In the genomic region with DNA sequence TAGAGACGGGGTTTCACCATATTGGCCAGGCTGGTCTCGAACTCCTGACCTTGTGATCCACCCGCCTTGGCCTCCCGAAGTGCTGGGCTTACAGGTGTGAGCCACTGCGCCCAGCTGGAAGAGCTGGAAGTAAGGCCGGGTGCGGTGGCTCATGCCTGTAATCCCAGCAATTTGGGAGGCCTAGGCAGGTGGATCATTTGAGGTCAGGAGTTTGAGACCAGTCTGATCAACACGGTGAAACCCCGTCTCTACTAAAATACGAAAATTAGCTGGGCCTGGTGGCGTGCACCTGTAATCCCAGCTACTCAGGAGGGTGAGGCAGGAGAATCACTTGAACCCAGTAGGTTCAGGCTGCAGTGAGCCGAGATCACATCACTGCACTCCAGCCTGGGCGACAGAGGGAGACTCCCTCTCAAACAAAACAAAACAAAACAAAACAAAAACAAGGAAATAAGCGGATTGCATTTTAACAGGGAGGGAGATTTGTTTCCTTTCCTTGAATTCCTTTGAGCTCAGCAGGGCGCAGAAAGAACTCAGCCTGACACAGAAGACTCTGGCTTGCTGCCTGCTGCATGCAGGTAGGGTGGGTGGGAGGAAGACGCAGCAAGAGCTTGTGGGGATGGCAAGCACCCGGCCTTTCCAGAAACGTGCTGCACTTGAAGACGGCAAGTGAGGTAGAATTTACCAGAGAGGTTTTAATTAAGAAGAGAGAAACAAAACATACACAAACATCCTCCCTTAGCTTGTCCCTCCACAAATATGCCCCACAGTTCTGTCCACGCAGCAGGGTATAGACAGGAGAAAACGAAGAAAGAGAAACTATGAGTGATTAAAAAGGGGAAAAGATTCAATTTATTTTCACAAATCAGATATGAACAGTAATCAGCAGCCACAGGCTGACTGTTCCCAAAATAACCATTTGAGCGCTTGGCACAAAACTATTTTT, we compare ENCODE assay signal across 9 cellular contexts. TPM values are rescaled to one million over a fixed set of nuclear protein-coding genes. Genes with fewer than 3 reads are reported as not detected.
DNase-seq lines count a peak whose midpoint lies in the region; ATAC-seq and TF ChIP-seq lines count a peak whose summit lies in the region.
"Had no signal": no experiment of that assay in that cellular context is flagged by ENCODE, and none has a peak within 500 bp of the region (broad histone marks: within the 10 kb centered on the region; RNA-seq: fewer than 3 reads in every experiment).

No MANE protein-coding gene starts in this region.

- H3K4me3 Mint-ChIP-seq in endodermal cell (peak overlapping the region; percentile 31), naive B cell (peak overlapping the region in 1 of 8 donors; percentile 26)
- no peak overlapping the region for H3K4me3 Mint-ChIP-seq in CD8-positive, alpha-beta T cell
- H3K4me3 Mint-ChIP-seq: T-cell had no signal

- H3K27me3 ChIP-seq in endodermal cell (ENCODE audit: control insufficient read depth, insufficient read depth, low read length, poor library complexity, severe bottlenecking), result no peaks in the 10 kb centered on the region
- no peaks in the 10 kb centered on the region for H3K27me3 ChIP-seq in upper lobe of left lung
- H3K27me3 ChIP-seq in CD8-positive, alpha-beta T cell (ENCODE audit: insufficient read depth, low read length), result no peaks in the 10 kb centered on the region

- peak overlapping the region; percentile 29 for H3K9ac ChIP-seq in endodermal cell (ENCODE audit: extremely low read depth, low read length, poor library complexity, severe bottlenecking)

- H3K36me3 Mint-ChIP-seq in endodermal cell (ENCODE audit: low read depth) (peaks cover 31% of the 10 kb centered on the region), naive B cell (peaks cover 0 to 11% of the 10 kb centered on the region in 2 donors)
- H3K36me3 Mint-ChIP-seq in CD8-positive, alpha-beta T cell, result peaks cover 72% of the 10 kb centered on the region
- H3K36me3 Mint-ChIP-seq in activated naive CD4-positive, alpha-beta T cell treated with anti-CD3 and anti-CD28 coated beads, Interleukin-2, amount 50 U/mL, for 72 hours, result no peaks in the 10 kb centered on the region

- 77 to 78% methylated on average over 15 to 17 of the region's 22 CpGs for WGBS in endodermal cell (ENCODE audit: insufficient coverage in 1 of 2, insufficient read length in 1 of 2), 2 experiments
- WGBS in upper lobe of left lung, 2 donors, result 72 to 77% methylated on average over 22 of the region's 22 CpGs

- no peaks in the 10 kb centered on the region for H3K9me3 ChIP-seq in endodermal cell (ENCODE audit: control insufficient read depth, low read length)
- no peaks in the 10 kb centered on the region for H3K9me3 ChIP-seq in upper lobe of left lung
- no peaks in the 10 kb centered on the region for H3K9me3 ChIP-seq in CD8-positive, alpha-beta T cell (ENCODE audit: low read length)

- no peak overlapping the region for H3K4me3 ChIP-seq in endodermal cell (ENCODE audit: low read length)
- H3K4me3 ChIP-seq in upper lobe of left lung, result no peak overlapping the region
- H3K4me3 ChIP-seq in CD8-positive, alpha-beta T cell (ENCODE audit: low read depth, low read length), result no peak overlapping the region

- peak overlapping the region; percentile 77 for H3K27ac ChIP-seq in endodermal cell (ENCODE audit: low read depth, low read length)
- H3K27ac ChIP-seq in upper lobe of left lung, result peak overlapping the region; percentile 56 to 81 (median 76)
- no peak overlapping the region for H3K27ac ChIP-seq in CD8-positive, alpha-beta T cell (ENCODE audit: low read depth, low read length)

- H3K4me1 Mint-ChIP-seq in endodermal cell (peaks cover 53% of the 10 kb centered on the region), naive B cell (peaks cover 18 to 38% (median 35%) of the 10 kb centered on the region in 3 donors)
- H3K4me1 Mint-ChIP-seq in CD8-positive, alpha-beta T cell (ENCODE audit: low read depth), result peaks cover 49% of the 10 kb centered on the region

- DNase-seq in Right ventricle myocardium superior (peak; percentile 42), cardiac septum (ENCODE audit: low spot score) (no peak), endodermal cell (peak; percentile 83), naive B cell (no peak), upper lobe of left lung (no peak)
- no peak for DNase-seq in stimulated activated naive CD4-positive, alpha-beta T cell (lab: John Stamatoyannopoulos, UW)
- DNase-seq in CD8-positive, alpha-beta T cell, result no peak
- DNase-seq in activated naive CD4-positive, alpha-beta T cell treated with anti-CD3 and anti-CD28 coated beads, Interleukin-2, amount 50 U/mL, for 72 hours (ENCODE audit: low spot score in 2 of 2), result no peak
- DNase-seq: T-cell had no signal

- no peak for TF ChIP-seq EP300 in upper lobe of left lung (IDR thresholded peaks at IDR 0.05)

- peaks cover 59% of the 10 kb centered on the region for H3K36me3 ChIP-seq in endodermal cell (ENCODE audit: control insufficient read depth, insufficient read depth, low read length)
- H3K36me3 ChIP-seq in upper lobe of left lung, result peaks cover 3 to 23% (median 8%) of the 10 kb centered on the region in 4 donors
- H3K36me3 ChIP-seq in CD8-positive, alpha-beta T cell (ENCODE audit: insufficient read depth, low read length), result peaks cover 18% of the 10 kb centered on the region

- no peak for ATAC-seq in Right ventricle myocardium superior (ENCODE audit: poor library complexity)
- no peak for ATAC-seq in naive B cell (ENCODE audit: low read depth in 2 of 2)
- no peak for ATAC-seq in upper lobe of left lung (ENCODE audit: low FRiP score in 2 of 2)
- no peak for ATAC-seq in CD8-positive, alpha-beta T cell
- no peak for ATAC-seq in activated naive CD4-positive, alpha-beta T cell treated with anti-CD3 and anti-CD28 coated beads, Interleukin-2, amount 50 U/mL, for 72 hours
- ATAC-seq: T-cell had no signal

- H3K4me1 ChIP-seq in endodermal cell (ENCODE audit: control insufficient read depth, insufficient read depth, low read length), result peaks cover 39% of the 10 kb centered on the region
- peaks cover 19 to 48% (median 36%) of the 10 kb centered on the region in 4 donors for H3K4me1 ChIP-seq in upper lobe of left lung
- H3K4me1 ChIP-seq in CD8-positive, alpha-beta T cell (ENCODE audit: insufficient read depth, low read length), result peaks cover 37% of the 10 kb centered on the region

- CTCF ChIA-PET in CD8-positive, alpha-beta T cell (lab: Charles Lee), result interaction anchor here (1.7 kb wide), 1 partner anchor 21 kb away, joined by 4 read pairs; no protein-coding TSS in a partner anchor

- H3K27ac Mint-ChIP-seq in endodermal cell (peak overlapping the region; percentile 91), naive B cell (peak overlapping the region in 4 of 6 donors; percentile 34 to 76 (median 62))
- no peak overlapping the region for H3K27ac Mint-ChIP-seq in CD8-positive, alpha-beta T cell
- peak overlapping the region in 1 of 2 donors; percentile 61 for H3K27ac Mint-ChIP-seq in activated naive CD4-positive, alpha-beta T cell treated with anti-CD3 and anti-CD28 coated beads, Interleukin-2, amount 50 U/mL, for 72 hours

- intact Hi-C loops in Right ventricle myocardium superior (cut with DNase I), result no loop called here
- intact Hi-C loops in cardiac septum (cut with DNase I), result no loop called here
- intact Hi-C loops in CD8-positive, alpha-beta T cell (cut with DNase I, micrococcal nuclease), result loop anchor here in 1 of 2 experiments (5.0 kb wide), 1 partner anchor 69 kb away; no protein-coding TSS in a partner anchor

- no peak for TF ChIP-seq POLR2A in upper lobe of left lung (IDR thresholded peaks at IDR 0.05)

- TF ChIP-seq CTCF in endodermal cell (conservative IDR thresholded peaks at IDR 0.05) (no peak), upper lobe of left lung (IDR thresholded peaks at IDR 0.05) (no peak)
- no peak for TF ChIP-seq CTCF in CD8-positive, alpha-beta T cell (IDR thresholded peaks at IDR 0.05)

- H3K27me3 Mint-ChIP-seq in endodermal cell (ENCODE audit: insufficient read depth), result no peaks in the 10 kb centered on the region
- no peaks in the 10 kb centered on the region for H3K27me3 Mint-ChIP-seq in naive B cell
- H3K27me3 Mint-ChIP-seq in CD8-positive, alpha-beta T cell (ENCODE audit: low read depth), result no peaks in the 10 kb centered on the region
- H3K27me3 Mint-ChIP-seq: T-cell had no signal

- H3K9me3 Mint-ChIP-seq in endodermal cell (no peaks in the 10 kb centered on the region), naive B cell (no peaks in the 10 kb centered on the region)
- no peaks in the 10 kb centered on the region for H3K9me3 Mint-ChIP-seq in CD8-positive, alpha-beta T cell
- H3K9me3 Mint-ChIP-seq in activated naive CD4-positive, alpha-beta T cell treated with anti-CD3 and anti-CD28 coated beads, Interleukin-2, amount 50 U/mL, for 72 hours, result no peaks in the 10 kb centered on the region
- H3K9me3 Mint-ChIP-seq: T-cell had no signal

- POLR2A ChIA-PET in CD8-positive, alpha-beta T cell (lab: Charles Lee), result no interaction called here

RNA-seq across cellular contexts. Expression of a gene that starts 40.8 kb away (rescaled TPM):
- total RNA-seq in Right ventricle myocardium superior (9.7 TPM), cardiac septum (32.2 TPM), endodermal cell (100 to 1,000 TPM; 691 to 720 TPM), upper lobe of left lung (10 to 100 TPM in 5 of 6 donors, 1 to 10 TPM in 1; 9.7 to 77.3 (median 25.5) TPM)
- polyA plus RNA-seq in endodermal cell (2013, experiment 1 of 2), result 358 TPM
- 364 TPM for polyA plus RNA-seq in endodermal cell (2013, experiment 2 of 2)
- polyA plus RNA-seq in naive B cell (ENCODE audit: low read depth in 6 of 6), result under 1 TPM in 5 of 6 donors, not detected in 1; 0.08 to 0.46 (median 0.13) TPM
- total RNA-seq in CD8-positive, alpha-beta T cell, result 1 to 10 TPM; 7.5 to 8.0 TPM
- 10 to 100 TPM in 1 of 2 donors, 1 to 10 TPM in 1; 3.6 to 91.9 TPM for total RNA-seq in activated naive CD4-positive, alpha-beta T cell treated with anti-CD3 and anti-CD28 coated beads, Interleukin-2, amount 50 U/mL, for 72 hours

Comparison
In these comparisons a context has a peak if more than half of its experiments do, and no peak if none do; other contexts are left out.
1. DNase-seq: peak in Right ventricle myocardium superior (single experiment) and endodermal cell (single experiment); none in cardiac septum (single experiment), naive B cell (single experiment), upper lobe of left lung (0 of 2), stimulated activated naive CD4-positive, alpha-beta T cell (0 of 6), CD8-positive, alpha-beta T cell (0 of 7) and activated naive CD4-positive, alpha-beta T cell treated with anti-CD3 and anti-CD28 coated beads, Interleukin-2, amount 50 U/mL, for 72 hours (0 of 2).
2. RNA of a gene that starts 40.8 kb away (total RNA-seq): 691 to 720 TPM in endodermal cell; 3.6 to 91.9 TPM in activated naive CD4-positive, alpha-beta T cell treated with anti-CD3 and anti-CD28 coated beads, Interleukin-2, amount 50 U/mL, for 72 hours, 32.2 TPM in cardiac septum (single experiment), 9.7 to 77.3 TPM in upper lobe of left lung, 9.7 TPM in Right ventricle myocardium superior (single experiment) and 7.5 to 8.0 TPM in CD8-positive, alpha-beta T cell; every median in the first group is over 4 times any median in the second.